31 cellular contexts compared by ENCODE assay signal in genomic region chr7:147014596-147014995, GRCh38.
DNase-seq lines count a peak whose midpoint lies in the region; ATAC-seq, FAIRE-seq and TF ChIP-seq lines count a peak whose summit lies in the region.
"Had no signal": no experiment of that assay in that cellular context is flagged by ENCODE, and none has a peak within 500 bp of the region (broad histone marks: within the 10 kb centered on the region; RNA-seq: fewer than 3 reads in every experiment).

No MANE protein-coding gene starts in this region.

- peak overlapping the region; percentile 48; the same call in 1 of the 2 replicates for H3K27ac ChIP-seq in SK-N-MC
- H3K27ac ChIP-seq in HepG2 (ENCODE audit: extremely low read length, insufficient read depth, low read length): no peak overlapping the region
- H3K27ac ChIP-seq in WERI-Rb-1: no peak overlapping the region
- H3K27ac ChIP-seq: BLaER1 treated with 17β-estradiol and CSF1 and Interleukin-3, amounts not matched to agents 10 nM and 100 nM; cardiac muscle cell; coronary artery; epithelial cell of prostate; left lung; stomach; thyroid gland; uterus had no signal

- H3K36me3 ChIP-seq in SK-N-MC (ENCODE audit: insufficient read depth, low read length): no peaks in the 10 kb centered on the region
- no peaks in the 10 kb centered on the region for H3K36me3 ChIP-seq in HepG2 (replicated peaks in 1 of 2; ENCODE audit: control insufficient read depth in 1 of 2, insufficient read depth in 2 of 2, low read length in 2 of 2)
- H3K36me3 ChIP-seq in WERI-Rb-1: no peaks in the 10 kb centered on the region
- H3K36me3 ChIP-seq: BLaER1 treated with 17β-estradiol and CSF1 and Interleukin-3, amounts not matched to agents 10 nM and 100 nM; cardiac muscle cell; HAP-1; left lung; stomach; thyroid gland; uterus had no signal

- no peak overlapping the region for H2AFZ ChIP-seq in HepG2 (ENCODE audit: low read length)

- H3K4me1 Mint-ChIP-seq in glutamatergic neuron (ENCODE audit: low read depth, unreplicated experiment): peaks cover 4% of the 10 kb centered on the region
- H3K4me1 Mint-ChIP-seq: activated CD4-positive, alpha-beta T cell treated with anti-CD3 and anti-CD28 coated beads, Interleukin-2, amount 10 ng/mL, durations not matched to agents 7 days and 5 days; activated naive CD4-positive, alpha-beta T cell treated with anti-CD3 and anti-CD28 coated beads, Interleukin-2, amount 50 U/mL, for 24 hours; memory B cell; WTC11 had no signal

- no peak overlapping the region for H3K4me3 Mint-ChIP-seq in glutamatergic neuron (ENCODE audit: unreplicated experiment)
- H3K4me3 Mint-ChIP-seq: activated CD4-positive, alpha-beta T cell treated with anti-CD3 and anti-CD28 coated beads, Interleukin-2, amount 10 ng/mL, durations not matched to agents 7 days and 5 days; activated naive CD4-positive, alpha-beta T cell treated with anti-CD3 and anti-CD28 coated beads, Interleukin-2, amount 50 U/mL, for 24 hours; memory B cell; WTC11 had no signal

- POLR2A ChIA-PET in HepG2 (lab: Yijun Ruan, JAX): no interaction called here

- no peak for ATAC-seq in HG03469 (IDR thresholded peaks at IDR 0.05; ENCODE audit: unreplicated experiment)
- ATAC-seq in HepG2: no peak
- ATAC-seq: left lung, right cardiac atrium, WTC11 had no signal

- no peaks in the 10 kb centered on the region for H3K79me2 ChIP-seq in HepG2 (ENCODE audit: insufficient read depth, low read length)

- BruUV-seq in HepG2 (replicated peaks; lab: Mats Ljungman, UMichigan): no TSS peak

- no peak for TF ChIP-seq RAD21 in HepG2 (CRISPR knock-in tag; IDR thresholded peaks at IDR 0.05)

- intact Hi-C loops in HepG2 (cut with micrococcal nuclease; ENCODE audit: unreplicated experiment): no loop called here

- DNase-seq in AG20443 (ENCODE audit: low spot score) (peak; percentile 4), HCEC 1CT (peak; percentile 36), SK-N-MC (ENCODE audit: low read depth, low spot score) (no peak), glutamatergic neuron (no peak), HepG2 (ENCODE audit: low spot score) (no peak), WERI-Rb-1 (no peak)
- DNase-seq: activated CD4-positive, alpha-beta T cell treated with anti-CD3 and anti-CD28 coated beads, Interleukin-2, amount 10 ng/mL, durations not matched to agents 7 days and 5 days; COR-L47; DMS79; effector memory CD4-positive, alpha-beta T cell; GDM1; Karpas-422; left lung; NCI-H187; NCI-H226; NCI-H748 treated with DMSO at 0.1 percent for 48 hours; right cardiac atrium; stimulated activated CD8-positive, alpha-beta memory T cell treated with anti-CD3 and anti-CD28 coated beads, Interleukin-4, amount 100 ng/mL, for 48 hours; stomach; thyroid gland; uterus had no signal

- no peaks in the 10 kb centered on the region for H3K9me3 ChIP-seq in SK-N-MC (ENCODE audit: low read depth, low read length)
- H3K9me3 ChIP-seq in HepG2 (ENCODE audit: low read length): peaks cover 77% of the 10 kb centered on the region
- H3K9me3 ChIP-seq in WERI-Rb-1 (ENCODE audit: severe bottlenecking): no peaks in the 10 kb centered on the region
- H3K9me3 ChIP-seq: BLaER1 treated with 17β-estradiol and CSF1 and Interleukin-3, amounts not matched to agents 10 nM and 100 nM; HAP-1; left lung; stomach; thyroid gland; uterus had no signal

- H3K9me3 Mint-ChIP-seq in glutamatergic neuron (ENCODE audit: unreplicated experiment): no peaks in the 10 kb centered on the region
- H3K9me3 Mint-ChIP-seq: activated CD4-positive, alpha-beta T cell treated with anti-CD3 and anti-CD28 coated beads, Interleukin-2, amount 10 ng/mL, durations not matched to agents 7 days and 5 days; WTC11 had no signal

- in situ Hi-C loops in HepG2 (cut with HindIII; ENCODE audit: extremely low pct_ligation_motif_present, low pct_unique_long_range_greater_than_20kb): no loop called here

- no peak for TF ChIP-seq EP300 in HepG2 (IDR thresholded peaks at IDR 0.05; ENCODE audit: low read depth in 2 of 2, low read length in 2 of 2)
- TF ChIP-seq EP300 in HepG2 (CRISPR knock-in tag; IDR thresholded peaks at IDR 0.05; ENCODE audit: borderline replicate concordance): no peak

- CTCF ChIA-PET in HepG2 (lab: Yijun Ruan, JAX; ENCODE audit: low intra/inter-chr PET ratio, low total read pairs): no interaction called here

- no peak overlapping the region for H3K4me3 ChIP-seq in SK-N-MC
- no peak overlapping the region for H3K4me3 ChIP-seq in HepG2 (replicated peaks in 1 of 3; ENCODE audit: insufficient read depth in 1 of 3, low read depth in 2 of 3, low read length in 3 of 3)
- H3K4me3 ChIP-seq in WERI-Rb-1 (ENCODE audit: low read depth, low read length): no peak overlapping the region
- H3K4me3 ChIP-seq: BLaER1 treated with 17β-estradiol and CSF1 and Interleukin-3, amounts not matched to agents 10 nM and 100 nM; cardiac muscle cell; coronary artery; HAP-1; left lung; stomach; thyroid gland; uterus had no signal

- no peaks in the 10 kb centered on the region for H3K4me1 ChIP-seq in HepG2 (ENCODE audit: insufficient read depth, low read length)
- H3K4me1 ChIP-seq: HAP-1, left lung, stomach, thyroid gland, uterus had no signal

- no peak for TF ChIP-seq CTCF in glutamatergic neuron (IDR thresholded peaks at IDR 0.05; ENCODE audit: partially characterized antibody, unreplicated experiment)
- TF ChIP-seq CTCF in HepG2 (CRISPR knock-in tag; IDR thresholded peaks at IDR 0.05): no peak
- TF ChIP-seq CTCF in WERI-Rb-1 (IDR thresholded peaks at IDR 0.05; ENCODE audit: low read depth, low read length): no peak

- H3K27me3 ChIP-seq in HepG2 (ENCODE audit: control insufficient read depth in 1 of 2, insufficient read depth in 2 of 2, low read length in 2 of 2): no peaks in the 10 kb centered on the region
- no peaks in the 10 kb centered on the region for H3K27me3 ChIP-seq in WERI-Rb-1 (ENCODE audit: insufficient read depth, low read depth, severe bottlenecking)
- H3K27me3 ChIP-seq: BLaER1 treated with 17β-estradiol and CSF1 and Interleukin-3, amounts not matched to agents 10 nM and 100 nM; cardiac muscle cell; left lung; stomach; thyroid gland; uterus had no signal

- peak overlapping the region; percentile 91 for H3K27ac Mint-ChIP-seq in glutamatergic neuron (ENCODE audit: unreplicated experiment)
- H3K27ac Mint-ChIP-seq: activated CD4-positive, alpha-beta T cell treated with anti-CD3 and anti-CD28 coated beads, Interleukin-2, amount 10 ng/mL, durations not matched to agents 7 days and 5 days; activated naive CD4-positive, alpha-beta T cell treated with anti-CD3 and anti-CD28 coated beads, Interleukin-2, amount 50 U/mL, for 24 hours; memory B cell; WTC11 had no signal

- H3K9ac ChIP-seq in SK-N-MC (ENCODE audit: insufficient read length) (no peak overlapping the region), HepG2 (ENCODE audit: insufficient read depth, low read depth, low read length) (no peak overlapping the region)
- H3K9ac ChIP-seq: BLaER1 treated with 17β-estradiol and CSF1 and Interleukin-3, amounts not matched to agents 10 nM and 100 nM had no signal

- no peak for TF ChIP-seq POLR2A in HepG2 (IDR thresholded peaks at IDR 0.05; ENCODE audit: insufficient read depth in 1 of 2, low read depth in 2 of 2, low read length in 2 of 2)

- no peaks in the 10 kb centered on the region for H4K20me1 ChIP-seq in HepG2 (ENCODE audit: insufficient read depth, low read length)
- H4K20me1 ChIP-seq: BLaER1 treated with 17β-estradiol and CSF1 and Interleukin-3, amounts not matched to agents 10 nM and 100 nM had no signal

- no peaks in the 10 kb centered on the region for H3K27me3 Mint-ChIP-seq in glutamatergic neuron (ENCODE audit: unreplicated experiment)
- H3K27me3 Mint-ChIP-seq: activated CD4-positive, alpha-beta T cell treated with anti-CD3 and anti-CD28 coated beads, Interleukin-2, amount 10 ng/mL, durations not matched to agents 7 days and 5 days; activated naive CD4-positive, alpha-beta T cell treated with anti-CD3 and anti-CD28 coated beads, Interleukin-2, amount 50 U/mL, for 24 hours; memory B cell had no signal

- 4% methylated on average over 3 of the region's 3 CpGs for WGBS in HepG2 (ENCODE audit: low lambda C conversion rate)

- no peaks in the 10 kb centered on the region for H3K36me3 Mint-ChIP-seq in glutamatergic neuron (ENCODE audit: unreplicated experiment)
- H3K36me3 Mint-ChIP-seq: activated naive CD4-positive, alpha-beta T cell treated with anti-CD3 and anti-CD28 coated beads, Interleukin-2, amount 50 U/mL, for 24 hours; memory B cell; WTC11 had no signal

- H3K4me2 ChIP-seq in HepG2 (ENCODE audit: low read depth, low read length): no peak overlapping the region

- FAIRE-seq in HepG2 (lab: Jason Lieb, UNC): no peak
- FAIRE-seq: islet of Langerhans had no signal

TF ChIP-seq in HepG2, 621 proteins besides CTCF, POLR2A, EP300 and RAD21:
- no peak for TF ChIP-seq TP53 (CRISPR knock-in tag; conservative IDR thresholded peaks at IDR 0.05)

Comparison
In these comparisons a context has a peak if more than half of its experiments do, and no peak if none do; other contexts are left out.
1. DNase-seq: peak in AG20443 (single experiment) and HCEC 1CT (single experiment); none in SK-N-MC (single experiment), glutamatergic neuron (single experiment), HepG2 (single experiment) and WERI-Rb-1 (single experiment).